Comparison of ENCODE assay signal across 16 cellular contexts in the genomic region with DNA sequence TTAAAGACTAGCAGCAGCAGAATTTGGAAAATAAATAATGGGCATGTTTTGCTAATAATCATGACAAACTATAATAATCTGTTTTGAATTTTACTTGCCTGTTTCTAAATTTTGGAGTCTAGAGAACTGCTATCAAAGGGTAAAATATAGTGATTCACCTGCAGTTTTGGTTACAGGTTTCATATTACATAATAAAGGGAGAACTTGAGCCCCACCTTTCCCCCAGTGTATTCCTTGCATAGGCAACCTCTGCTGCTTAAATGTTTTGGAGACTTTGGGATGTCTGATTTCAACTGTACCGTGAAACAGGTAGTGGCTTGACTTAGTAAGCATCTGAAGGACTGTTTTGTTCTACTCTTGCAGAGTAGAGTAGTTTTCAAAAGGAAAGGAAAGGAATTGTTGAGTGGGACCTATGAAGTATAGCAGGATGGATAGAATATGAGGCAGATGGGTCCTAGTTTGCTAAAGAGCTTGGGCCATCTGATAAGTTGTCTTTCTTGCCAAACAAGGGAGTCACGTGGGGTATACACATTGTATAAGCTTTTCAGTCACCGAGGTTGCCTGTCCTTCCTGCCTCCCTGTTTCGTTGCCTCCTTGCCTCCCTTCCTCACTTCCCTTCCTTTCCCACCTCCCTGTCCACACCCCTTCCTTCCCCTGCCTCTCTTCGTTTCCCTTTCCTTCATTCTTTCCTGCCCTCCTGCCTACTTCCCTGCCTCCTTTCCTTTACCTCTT.
"Had no signal": no experiment of that assay in that cellular context is flagged by ENCODE, and none has a peak within 500 bp of the region (broad histone marks: within the 10 kb centered on the region; RNA-seq: fewer than 3 reads in every experiment).

No MANE protein-coding gene starts in this region.

- H3K27ac ChIP-seq: cardiac muscle cell, dorsolateral prefrontal cortex, left ventricle myocardium inferior, pancreas, tibial nerve had no signal

- H3K4me1 ChIP-seq: pancreas had no signal

- H3K4me1 Mint-ChIP-seq: activated CD4-positive, alpha-beta memory T cell treated with anti-CD3 and anti-CD28 coated beads, Interleukin-2, amount 10 ng/mL, durations not matched to agents 7 days and 5 days; WTC11 had no signal

- H3K27me3 Mint-ChIP-seq: activated CD4-positive, alpha-beta memory T cell treated with anti-CD3 and anti-CD28 coated beads, Interleukin-2, amount 10 ng/mL, durations not matched to agents 7 days and 5 days; naive thymus-derived CD8-positive, alpha-beta T cell had no signal

- H3K9me3 ChIP-seq: pancreas, tibial nerve had no signal

- H3K9me3 Mint-ChIP-seq: activated CD4-positive, alpha-beta memory T cell treated with anti-CD3 and anti-CD28 coated beads, Interleukin-2, amount 10 ng/mL, durations not matched to agents 7 days and 5 days; T-helper 1 cell treated with Interleukin-12 subunit alpha and Interleukin-12 subunit beta and Interleukin-4 antibody, amounts not matched to agents 30 μg/mL and 1 μg/mL, for 36 hours had no signal

- H3K36me3 Mint-ChIP-seq: WTC11 had no signal

- H3K36me3 ChIP-seq: cardiac muscle cell, left ventricle myocardium inferior, pancreas, tibial nerve had no signal

- H3K4me3 Mint-ChIP-seq: activated CD4-positive, alpha-beta memory T cell treated with anti-CD3 and anti-CD28 coated beads, Interleukin-2, amount 10 ng/mL, durations not matched to agents 7 days and 5 days; naive thymus-derived CD8-positive, alpha-beta T cell; T-helper 1 cell treated with Interleukin-12 subunit alpha and Interleukin-12 subunit beta and Interleukin-4 antibody, amounts not matched to agents 30 μg/mL and 1 μg/mL, for 36 hours; WTC11 had no signal

- ATAC-seq: naive thymus-derived CD8-positive, alpha-beta T cell; pancreas; WTC11 had no signal

- DNase-seq: activated CD4-positive, alpha-beta memory T cell treated with anti-CD3 and anti-CD28 coated beads, Interleukin-2, amount 10 ng/mL, durations not matched to agents 7 days and 5 days; activated CD4-positive, alpha-beta T cell treated with anti-CD3 and anti-CD28 coated beads for 4 hours; activated naive CD4-positive, alpha-beta T cell; dorsolateral prefrontal cortex; glutamatergic neuron; hypothalamus; kidney; left ventricle myocardium inferior; mesenchymal stem cell; naive thymus-derived CD8-positive, alpha-beta T cell; pancreas; stimulated activated CD4-positive, alpha-beta T cell treated with anti-CD3 and anti-CD28 coated beads, Interleukin-1b, Interleukin-23, amount 100 ng/mL, for 48 hours had no signal

- H3K27me3 ChIP-seq: cardiac muscle cell, dorsolateral prefrontal cortex, pancreas, tibial nerve had no signal

- H3K4me3 ChIP-seq: cardiac muscle cell, dorsolateral prefrontal cortex, left ventricle myocardium inferior, pancreas, tibial nerve had no signal

- H3K27ac Mint-ChIP-seq: activated CD4-positive, alpha-beta memory T cell treated with anti-CD3 and anti-CD28 coated beads, Interleukin-2, amount 10 ng/mL, durations not matched to agents 7 days and 5 days; naive thymus-derived CD8-positive, alpha-beta T cell; T-helper 1 cell treated with Interleukin-12 subunit alpha and Interleukin-12 subunit beta and Interleukin-4 antibody, amounts not matched to agents 30 μg/mL and 1 μg/mL, for 36 hours; WTC11 had no signal
